Comparison of ENCODE assay signal across 1 cellular context in genomic region chr1:93665015-93665414, GRCh38.
TF ChIP-seq lines count a peak whose summit lies in the region.

No MANE protein-coding gene starts in this region.

TF ChIP-seq in IMR-90, 13 proteins besides CTCF, POLR2A, EP300 and RAD21 (continued from another document):
- TF ChIP-seq BHLHE40 (IDR thresholded peaks at IDR 0.05; ENCODE audit: low read depth, low read length) = no peak
- no peak for TF ChIP-seq RFX5 (IDR thresholded peaks at IDR 0.05; ENCODE audit: low read depth, low read length)
- no peak for TF ChIP-seq SMC3 (IDR thresholded peaks at IDR 0.05; ENCODE audit: low read depth, low read length)
- no peak for TF ChIP-seq ELK1 (IDR thresholded peaks at IDR 0.05; ENCODE audit: borderline replicate concordance, low read depth, low read length)
- no peak for TF ChIP-seq MXI1 (IDR thresholded peaks at IDR 0.05; ENCODE audit: borderline replicate concordance, low read depth, low read length)
